Comparison of ENCODE assay signal across 8 cellular contexts in genomic region chr17:34961093-34961911, GRCh38. TPM values are rescaled to one million over a fixed set of nuclear protein-coding genes. Genes with fewer than 3 reads are reported as not detected.
DNase-seq lines count a peak whose midpoint lies in the region; ATAC-seq and TF ChIP-seq lines count a peak whose summit lies in the region.

CCT6B (minus strand) TSS chr17:34961460; CDS start chr17:34961393, 67 bp downstream.
A gene with protein sequence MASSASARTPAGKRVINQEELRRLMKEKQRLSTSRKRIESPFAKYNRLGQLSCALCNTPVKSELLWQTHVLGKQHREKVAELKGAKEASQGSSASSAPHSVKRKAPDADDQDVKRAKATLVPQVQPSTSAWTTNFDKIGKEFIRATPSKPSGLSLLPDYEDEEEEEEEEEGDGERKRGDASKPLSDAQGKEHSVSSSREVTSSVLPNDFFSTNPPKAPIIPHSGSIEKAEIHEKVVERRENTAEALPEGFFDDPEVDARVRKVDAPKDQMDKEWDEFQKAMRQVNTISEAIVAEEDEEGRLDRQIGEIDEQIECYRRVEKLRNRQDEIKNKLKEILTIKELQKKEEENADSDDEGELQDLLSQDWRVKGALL (plus strand): TSS chr17:34961540. CDS start chr17:34961567, 27 bp downstream.

- peaks cover 12% of the 10 kb centered on the region; the same call in 1 of the 2 replicates for H3K36me3 ChIP-seq in GM23338 (ENCODE audit: insufficient read depth)

- peak; percentile 93 for ATAC-seq in GM23338
- ATAC-seq in naive thymus-derived CD8-positive, alpha-beta T cell = peak; percentile 89 to 90
- peak; percentile 96 to 97 for ATAC-seq in stimulated activated naive B cell treated with anti-CD40 and anti-IgM and Interleukin-4, amounts not matched to agents 10 μg/mL and 1 μg/mL and 100 μg/mL, for 72 hours (replicated peaks)

- H3F3A ChIP-seq in GM23338 (replicated peaks; ENCODE audit: low read depth) = no peaks in the 10 kb centered on the region

- H3K36me3 Mint-ChIP-seq in GM23338 (ENCODE audit: low read depth) = peaks cover 13% of the 10 kb centered on the region
- H3K36me3 Mint-ChIP-seq in activated T-helper 2 cell treated with anti-CD3 and anti-CD28 coated beads, Interferon-gamma antibody, Interleukin-2, Interleukin-4, amounts not matched to agents 10 μg/mL and 5 μg/mL and 100 μg/mL, durations not matched to agents 14 hours and 24 hours and 36 hours (ENCODE audit: low read depth) = peaks cover 26% of the 10 kb centered on the region
- H3K36me3 Mint-ChIP-seq in naive thymus-derived CD8-positive, alpha-beta T cell = peaks cover 9 to 31% (median 15%) of the 10 kb centered on the region in 3 donors
- H3K36me3 Mint-ChIP-seq in stimulated activated naive B cell treated with anti-CD40 and anti-IgM and Interleukin-4, amounts not matched to agents 10 μg/mL and 1 μg/mL and 100 μg/mL, for 72 hours = peaks cover 22 to 27% of the 10 kb centered on the region in 2 donors

- peak within 1 kb of the TSS; percentile 75 for H3K4me3 ChIP-seq in GM23338

- 0 out of 2 replicates have a peak, but pooled peaks cover 5% of the 10 kb centered on the region for H3K4me1 ChIP-seq in GM23338 (ENCODE audit: insufficient read depth)

- H3K79me2 ChIP-seq in GM23338 (replicated peaks; ENCODE audit: insufficient read depth) = peaks cover 24% of the 10 kb centered on the region

- H3K27ac ChIP-seq in GM23338 (ENCODE audit: low read depth) = peak within 1 kb of the TSS; percentile 95

- H3K4me2 ChIP-seq in GM23338 = peak within 1 kb of the TSS; percentile 86

- intact Hi-C loops in activated T-helper 2 cell treated with anti-CD3 and anti-CD28 coated beads, Interferon-gamma antibody, Interleukin-2, Interleukin-4, amounts not matched to agents 10 μg/mL and 5 μg/mL and 100 μg/mL, durations not matched to agents 14 hours and 24 hours and 36 hours (cut with micrococcal nuclease) = loop anchor here (1.0 kb wide), 1 partner anchor 20 kb away; no protein-coding TSS in a partner anchor

- H4K20me1 ChIP-seq in GM23338 (replicated peaks; ENCODE audit: insufficient read depth) = no peaks in the 10 kb centered on the region

- H3K27me3 ChIP-seq in GM23338 (ENCODE audit: insufficient read depth) = peaks cover 11% of the 10 kb centered on the region

- H3K4me1 Mint-ChIP-seq in GM23338 = peaks cover 3% of the 10 kb centered on the region; the same call in 2 of the 3 replicates
- H3K4me1 Mint-ChIP-seq in activated T-helper 2 cell treated with anti-CD3 and anti-CD28 coated beads, Interferon-gamma antibody, Interleukin-2, Interleukin-4, amounts not matched to agents 10 μg/mL and 5 μg/mL and 100 μg/mL, durations not matched to agents 14 hours and 24 hours and 36 hours (ENCODE audit: low read depth) = peaks cover 18% of the 10 kb centered on the region
- H3K4me1 Mint-ChIP-seq in naive thymus-derived CD8-positive, alpha-beta T cell = peaks cover 31 to 34% (median 32%) of the 10 kb centered on the region in 4 donors
- peaks cover 16 to 21% of the 10 kb centered on the region in 2 donors for H3K4me1 Mint-ChIP-seq in stimulated activated naive B cell treated with anti-CD40 and anti-IgM and Interleukin-4, amounts not matched to agents 10 μg/mL and 1 μg/mL and 100 μg/mL, for 72 hours

- H2AFZ ChIP-seq in GM23338 = peak within 1 kb of the TSS; percentile 87

- no peaks in the 10 kb centered on the region; the same call in 2 of the 3 replicates for H3K9me3 Mint-ChIP-seq in GM23338
- H3K9me3 Mint-ChIP-seq in activated T-helper 2 cell treated with anti-CD3 and anti-CD28 coated beads, Interferon-gamma antibody, Interleukin-2, Interleukin-4, amounts not matched to agents 10 μg/mL and 5 μg/mL and 100 μg/mL, durations not matched to agents 14 hours and 24 hours and 36 hours = no peaks in the 10 kb centered on the region
- peaks cover 0 to 12% (median 1%) of the 10 kb centered on the region in 9 donors for H3K9me3 Mint-ChIP-seq in naive thymus-derived CD8-positive, alpha-beta T cell
- peaks cover 2 to 5% of the 10 kb centered on the region in 2 donors for H3K9me3 Mint-ChIP-seq in stimulated activated naive B cell treated with anti-CD40 and anti-IgM and Interleukin-4, amounts not matched to agents 10 μg/mL and 1 μg/mL and 100 μg/mL, for 72 hours

- peaks cover 4% of the 10 kb centered on the region for H3K27me3 Mint-ChIP-seq in GM23338 (ENCODE audit: insufficient read depth, low read depth, poor library complexity)
- H3K27me3 Mint-ChIP-seq in activated T-helper 2 cell treated with anti-CD3 and anti-CD28 coated beads, Interferon-gamma antibody, Interleukin-2, Interleukin-4, amounts not matched to agents 10 μg/mL and 5 μg/mL and 100 μg/mL, durations not matched to agents 14 hours and 24 hours and 36 hours (ENCODE audit: low read depth) = peaks cover 3% of the 10 kb centered on the region
- H3K27me3 Mint-ChIP-seq in naive thymus-derived CD8-positive, alpha-beta T cell = peaks cover 1 to 9% (median 8%) of the 10 kb centered on the region in 5 donors
- H3K27me3 Mint-ChIP-seq in stimulated activated naive B cell treated with anti-CD40 and anti-IgM and Interleukin-4, amounts not matched to agents 10 μg/mL and 1 μg/mL and 100 μg/mL, for 72 hours = peaks cover 5 to 18% of the 10 kb centered on the region in 2 donors

- H3K27ac Mint-ChIP-seq in GM23338 = peak within 1 kb of the TSS; percentile 100
- H3K27ac Mint-ChIP-seq in activated T-helper 2 cell treated with anti-CD3 and anti-CD28 coated beads, Interferon-gamma antibody, Interleukin-2, Interleukin-4, amounts not matched to agents 10 μg/mL and 5 μg/mL and 100 μg/mL, durations not matched to agents 14 hours and 24 hours and 36 hours = peak within 1 kb of the TSS; percentile 100
- peak within 1 kb of the TSS; percentile 99 to 100 (median 100) for H3K27ac Mint-ChIP-seq in naive thymus-derived CD8-positive, alpha-beta T cell
- peak within 1 kb of the TSS; percentile 99 for H3K27ac Mint-ChIP-seq in stimulated activated naive B cell treated with anti-CD40 and anti-IgM and Interleukin-4, amounts not matched to agents 10 μg/mL and 1 μg/mL and 100 μg/mL, for 72 hours

- no peak for TF ChIP-seq CTCF in GM23338 (conservative IDR thresholded peaks at IDR 0.05; ENCODE audit: low read depth in 2 of 2)

- H3K4me3 Mint-ChIP-seq in GM23338 = peak within 1 kb of the TSS; percentile 100
- peak within 1 kb of the TSS; percentile 100 for H3K4me3 Mint-ChIP-seq in activated T-helper 2 cell treated with anti-CD3 and anti-CD28 coated beads, Interferon-gamma antibody, Interleukin-2, Interleukin-4, amounts not matched to agents 10 μg/mL and 5 μg/mL and 100 μg/mL, durations not matched to agents 14 hours and 24 hours and 36 hours (ENCODE audit: low read depth)
- peak within 1 kb of the TSS; percentile 95 to 100 (median 100) for H3K4me3 Mint-ChIP-seq in naive thymus-derived CD8-positive, alpha-beta T cell
- peak within 1 kb of the TSS; percentile 88 to 97 for H3K4me3 Mint-ChIP-seq in stimulated activated naive B cell treated with anti-CD40 and anti-IgM and Interleukin-4, amounts not matched to agents 10 μg/mL and 1 μg/mL and 100 μg/mL, for 72 hours

- 0 out of 2 replicates have a peak, but pooled peaks cover 3% of the 10 kb centered on the region for H3K9me2 ChIP-seq in GM23338 (ENCODE audit: insufficient read depth)

- POLR2A ChIA-PET in naive thymus-derived CD8-positive, alpha-beta T cell (lab: Charles Lee) = interaction anchor here (0.6 to 1.7 kb wide), 13 partner anchors 12 to 848 kb away, joined by 3 to 28 read pairs (median 3); partner anchors contain the start of genes FNDC8, LIG3, RAD51D and RFFL

- DNase-seq in Daoy (ENCODE audit: low read depth) (peak; percentile 97), GM23338 (ENCODE audit: low spot score) (peak; percentile 98), LHCN-M2 (ENCODE audit: low read depth) (peak; percentile 91), RPMI7951 (ENCODE audit: low read depth) (peak; percentile 91), fibroblast of peridontal ligament (ENCODE audit: extremely low read depth) (peak; percentile 96)
- peak; percentile 89 for DNase-seq in activated T-helper 2 cell treated with anti-CD3 and anti-CD28 coated beads, Interferon-gamma antibody, Interleukin-2, Interleukin-4, amounts not matched to agents 10 μg/mL and 5 μg/mL and 100 μg/mL, durations not matched to agents 14 hours and 24 hours and 36 hours (ENCODE audit: low spot score)
- peak; percentile 75 to 96 (median 90) for DNase-seq in naive thymus-derived CD8-positive, alpha-beta T cell
- DNase-seq in stimulated activated naive B cell treated with anti-CD40 and anti-IgM and Interleukin-4, amounts not matched to agents 10 μg/mL and 1 μg/mL and 100 μg/mL, for 72 hours = peak; percentile 87

TF ChIP-seq in GM23338, 12 proteins besides CTCF, POLR2A, EP300 and RAD21 (continues in another document):
- peak; percentile 94 for TF ChIP-seq POLR2AphosphoS5 (IDR thresholded peaks at IDR 0.05; ENCODE audit: low read depth)

RNA-seq across cellular contexts. Expression of gene CCT6B, which starts in this region (rescaled TPM):
- total RNA-seq in Daoy (2014; rRNA removed; shearing (Covaris generic)) = 2.1 and 3.5 TPM in 2 replicates
- 0.94 TPM in 1 of 2 replicates, not detected in the other for total RNA-seq in GM23338 (2014; rRNA removed; shearing (Covaris generic))
- 1.1 and 1.3 TPM in 2 replicates for polyA plus RNA-seq in GM23338 (2016; fragmentation: Nextera tagmentation; extraction: Ambion mirVana)
- 1.8 and 2.0 TPM in 2 replicates for total RNA-seq in LHCN-M2 (2014; rRNA removed)
- polyA plus RNA-seq in LHCN-M2 (2012) = 1.7 TPM
- total RNA-seq in RPMI7951 (2014; rRNA removed; shearing (Covaris generic)) = 0.72 and 0.78 TPM in 2 replicates
- 1.4 and 1.5 TPM in 2 replicates for total RNA-seq in activated T-helper 2 cell treated with anti-CD3 and anti-CD28 coated beads, Interferon-gamma antibody, Interleukin-2, Interleukin-4, amounts not matched to agents 10 μg/mL and 5 μg/mL and 100 μg/mL, durations not matched to agents 14 hours and 24 hours and 36 hours
- 1 to 10 TPM; 3.9 to 4.0 TPM for total RNA-seq in naive thymus-derived CD8-positive, alpha-beta T cell
- polyA plus RNA-seq in naive thymus-derived CD8-positive, alpha-beta T cell = 1 to 10 TPM in 2 of 3 donors, under 1 TPM in 1; 0.35 to 2.4 (median 1.3) TPM

RNA-seq across cellular contexts. Expression of the second gene that starts in this region (rescaled TPM):
- total RNA-seq in Daoy (2014; rRNA removed; shearing (Covaris generic)) = 26.1 and 31.5 TPM in 2 replicates
- 12.8 and 14.4 TPM in 2 replicates for total RNA-seq in GM23338 (2014; rRNA removed; shearing (Covaris generic))
- polyA plus RNA-seq in GM23338 (2016; fragmentation: Nextera tagmentation; extraction: Ambion mirVana) = 20.4 and 22.3 TPM in 2 replicates
- total RNA-seq in LHCN-M2 (2014; rRNA removed) = 10.2 and 13.4 TPM in 2 replicates
- 6.1 TPM for polyA plus RNA-seq in LHCN-M2 (2012)
- total RNA-seq in RPMI7951 (2014; rRNA removed; shearing (Covaris generic)) = 10.6 and 11.8 TPM in 2 replicates
- total RNA-seq in activated T-helper 2 cell treated with anti-CD3 and anti-CD28 coated beads, Interferon-gamma antibody, Interleukin-2, Interleukin-4, amounts not matched to agents 10 μg/mL and 5 μg/mL and 100 μg/mL, durations not matched to agents 14 hours and 24 hours and 36 hours = 23.8 and 24.9 TPM in 2 replicates
- 10 to 100 TPM; 48.0 to 55.6 TPM for total RNA-seq in naive thymus-derived CD8-positive, alpha-beta T cell
- 10 to 100 TPM; 17.4 to 27.6 (median 18.7) TPM for polyA plus RNA-seq in naive thymus-derived CD8-positive, alpha-beta T cell

Comparison
In these comparisons a context has a peak if more than half of its experiments do, and no peak if none do; other contexts are left out.
1. Peak in every context shown above with its lines: DNase-seq, ATAC-seq, H3K4me3 ChIP-seq and H3K27ac ChIP-seq.